Comparison of ENCODE assay signal across 14 cellular contexts in genomic region chr14:49992448-49992847, GRCh38.
DNase-seq lines count a peak whose midpoint lies in the region; ATAC-seq, FAIRE-seq and TF ChIP-seq lines count a peak whose summit lies in the region.
"Had no signal": no experiment of that assay in that cellular context is flagged by ENCODE, and none has a peak within 500 bp of the region (broad histone marks: within the 10 kb centered on the region; RNA-seq: fewer than 3 reads in every experiment).

No MANE protein-coding gene starts in this region.

- no peak overlapping the region for H3K4me3 ChIP-seq in GM12878
- no peak overlapping the region for H3K4me3 ChIP-seq in esophagus squamous epithelium
- no peak overlapping the region for H3K4me3 ChIP-seq in suprapubic skin
- H3K4me3 ChIP-seq: gastrocnemius medialis, SJSA1 had no signal

- FAIRE-seq in GM12878 (lab: Jason Lieb, UNC), result no peak

- POLR2A ChIA-PET in GM12878 (lab: Charles Lee), result interaction anchor here (0.9 to 5.1 kb wide), 9 partner anchors 9 to 129 kb away, joined by 3 to 29 read pairs (median 6); no protein-coding TSS in a partner anchor

- in situ Hi-C loops in GM12878 (cut with MboI), result no loop called here

- CTCF ChIA-PET in GM12878 (lab: Yijun Ruan, JAX), result interaction anchor here (1.2 to 2.2 kb wide), 6 partner anchors 11 to 131 kb away, joined by 3 to 15 read pairs (median 6); no protein-coding TSS in a partner anchor

- H3K27me3 ChIP-seq in GM12878 (replicated peaks in 1 of 2; ENCODE audit: control insufficient read depth in 2 of 2, insufficient read depth in 2 of 2, low read length in 1 of 2), result no peaks in the 10 kb centered on the region
- no peaks in the 10 kb centered on the region for H3K27me3 ChIP-seq in esophagus squamous epithelium
- no peaks in the 10 kb centered on the region for H3K27me3 ChIP-seq in suprapubic skin
- H3K27me3 ChIP-seq: gastrocnemius medialis, SJSA1 had no signal

- ATAC-seq in GM18502 (IDR thresholded peaks at IDR 0.05; ENCODE audit: poor library complexity, unreplicated experiment) (peak; percentile 19), HG02885 (IDR thresholded peaks at IDR 0.05; ENCODE audit: poor library complexity, unreplicated experiment) (peak; percentile 23), GM12878 (peak; percentile 27)
- ATAC-seq: CD8-positive, alpha-beta T cell had no signal

- peak overlapping the region; percentile 43; the same call in 1 of the 2 replicates for H3K4me2 ChIP-seq in GM12878 (ENCODE audit: control insufficient read depth, insufficient read depth)

- DNase-seq in GM12878 (ENCODE audit: low read depth, low spot score) (peak; percentile 5), retina (peak; percentile 40), germinal center (ENCODE audit: low spot score) (no peak), esophagus squamous epithelium (lab: John Stamatoyannopoulos, UW) (no peak), UCSD-AML1 (lab: John Stamatoyannopoulos, UW; ENCODE audit: unreplicated experiment) (no peak), suprapubic skin (ENCODE audit: low spot score in 2 of 2) (no peak)
- DNase-seq: CD8-positive, alpha-beta T cell; endodermal cell; NCI-H2171 treated with DMSO at 0.1 percent for 48 hours; stimulated activated naive CD4-positive, alpha-beta T cell had no signal

- intact Hi-C loops in GM12878 (cut with micrococcal nuclease; ENCODE audit: unreplicated experiment) (no loop called here), esophagus squamous epithelium (cut with DNase I) (loop anchor here (10.0 kb wide), 1 partner anchor 118 kb away; no protein-coding TSS in a partner anchor)

- TF ChIP-seq RAD21 in GM12878 (IDR thresholded peaks at IDR 0.05; ENCODE audit: insufficient read depth, low read depth, low read length), result no peak

- TF ChIP-seq CTCF in GM12878 (IDR thresholded peaks at IDR 0.05 in 2 of 3, conservative IDR thresholded peaks at IDR 0.05 in 1 of 3; ENCODE audit: control insufficient read depth in 2 of 3, extremely low read depth in 1 of 3, insufficient read depth in 1 of 3, low read depth in 3 of 3, low read length in 3 of 3) (no peak), esophagus squamous epithelium (IDR thresholded peaks at IDR 0.05) (no peak), suprapubic skin (IDR thresholded peaks at IDR 0.05) (no peak)

- TF ChIP-seq EP300 in GM12878 (IDR thresholded peaks at IDR 0.05; ENCODE audit: borderline replicate concordance in 1 of 2, control insufficient read depth in 1 of 2, low read depth in 2 of 2, low read length in 2 of 2), result no peak
- TF ChIP-seq EP300 in suprapubic skin (IDR thresholded peaks at IDR 0.05), result no peak

- TF ChIP-seq POLR2A in GM12878 (IDR thresholded peaks at IDR 0.05; ENCODE audit: low read depth, low read length) (no peak), esophagus squamous epithelium (IDR thresholded peaks at IDR 0.05) (no peak), suprapubic skin (IDR thresholded peaks at IDR 0.05) (no peak)

- peak overlapping the region; percentile 29; the same call in 1 of the 2 replicates for H3K27ac ChIP-seq in GM12878 (ENCODE audit: control insufficient read depth, insufficient read depth)
- no peak overlapping the region for H3K27ac ChIP-seq in esophagus squamous epithelium
- no peak overlapping the region for H3K27ac ChIP-seq in suprapubic skin
- H3K27ac ChIP-seq: gastrocnemius medialis, SJSA1 had no signal

- peak overlapping the region; percentile 46 for H2AFZ ChIP-seq in GM12878 (ENCODE audit: control insufficient read depth, low read depth, low read length)

- H3K9ac ChIP-seq in GM12878 (ENCODE audit: control insufficient read depth, insufficient read depth, low read length), result peak overlapping the region; percentile 26

- H3K36me3 ChIP-seq in GM12878 (ENCODE audit: control insufficient read depth in 2 of 2, insufficient read depth in 2 of 2, low read length in 1 of 2), result no peaks in the 10 kb centered on the region
- H3K36me3 ChIP-seq in esophagus squamous epithelium, result no peaks in the 10 kb centered on the region
- no peaks in the 10 kb centered on the region for H3K36me3 ChIP-seq in suprapubic skin
- H3K36me3 ChIP-seq: gastrocnemius medialis, SJSA1 had no signal

- H3K9me3 ChIP-seq in GM12878 (replicated peaks; ENCODE audit: control insufficient read depth, insufficient read depth, low read length) (no peaks in the 10 kb centered on the region), esophagus squamous epithelium (no peaks in the 10 kb centered on the region), suprapubic skin (no peaks in the 10 kb centered on the region)
- H3K9me3 ChIP-seq: gastrocnemius medialis, SJSA1 had no signal

- H3K79me2 ChIP-seq in GM12878 (ENCODE audit: control insufficient read depth, insufficient read depth, low read length), result no peaks in the 10 kb centered on the region

- BruUV-seq in GM12878 (replicated peaks; lab: Mats Ljungman, UMichigan), result TSS peak; percentile 94

- 35% methylated on average over 4 of the region's 4 CpGs for WGBS in GM12878 (ENCODE audit: insufficient coverage, insufficient replicate concordance, low lambda C conversion rate, missing lambda C conversion rate)
- WGBS in esophagus squamous epithelium, 2 donors, result 80 to 85% methylated on average over 3 to 4 of the region's 4 CpGs
- 79% methylated on average over 4 of the region's 4 CpGs for WGBS in suprapubic skin

- H3K4me1 ChIP-seq in GM12878 (ENCODE audit: control insufficient read depth, insufficient read depth, low read length) (peaks cover 12% of the 10 kb centered on the region), esophagus squamous epithelium (no peaks in the 10 kb centered on the region), suprapubic skin (peaks cover 3% of the 10 kb centered on the region)
- H3K4me1 ChIP-seq: gastrocnemius medialis had no signal

- RAD21 ChIA-PET in GM12878 (lab: Charles Lee; ENCODE audit: unreplicated experiment), result interaction anchor here (0.9 to 2.1 kb wide), 16 partner anchors 10 to 130 kb away, joined by 3 to 16 read pairs (median 4); partner anchors contain the start of gene ARF6

- SMC1A ChIA-PET in GM12878 (lab: Charles Lee; ENCODE audit: uncharacterized antibody, unreplicated experiment), result interaction anchor here (0.7 to 6.6 kb wide), 15 partner anchors 10 to 129 kb away, joined by 3 to 72 read pairs (median 6); no protein-coding TSS in a partner anchor

- H4K20me1 ChIP-seq in GM12878 (ENCODE audit: control insufficient read depth, insufficient read depth), result no peaks in the 10 kb centered on the region

TF ChIP-seq in GM12878, 131 proteins besides CTCF, POLR2A, EP300 and RAD21:
- TF ChIP-seq RCOR1 (conservative IDR thresholded peaks at IDR 0.05; ENCODE audit: low read depth, low read length), result no peak
- 0 out of 2 replicates have a peak, but pooled peaks have one; percentile 24 for TF ChIP-seq MLLT1 (IDR thresholded peaks at IDR 0.05)
- TF ChIP-seq BMI1 (IDR thresholded peaks at IDR 0.05; ENCODE audit: borderline replicate concordance), result no peak
- TF ChIP-seq MEF2B (IDR thresholded peaks at IDR 0.05; ENCODE audit: partially characterized antibody, poor library complexity, severe bottlenecking), result peak; percentile 36
- TF ChIP-seq SP1 (IDR thresholded peaks at IDR 0.05; ENCODE audit: low read depth, low read length), result no peak
- TF ChIP-seq BCL11A (IDR thresholded peaks at IDR 0.05; ENCODE audit: low read depth, low read length), result peak; percentile 7; the same call in 1 of the 2 replicates
- TF ChIP-seq ZNF207 (IDR thresholded peaks at IDR 0.05; ENCODE audit: borderline replicate concordance), result no peak
- TF ChIP-seq ZBTB11 (CRISPR knock-in tag; IDR thresholded peaks at IDR 0.05), result no peak
- no peak for TF ChIP-seq HCFC1 (IDR thresholded peaks at IDR 0.05; ENCODE audit: low read length)
TF ChIP-seq in GM12878: peak in this region for 3.

Comparison
In these comparisons a context has a peak if more than half of its experiments do, and no peak if none do; other contexts are left out.
1. DNase-seq: peak in GM12878 (single experiment) and retina (single experiment); none in germinal center (single experiment), esophagus squamous epithelium (single experiment), UCSD-AML1 (single experiment) and suprapubic skin (0 of 2).
2. Peak in every context shown above with its lines, with median percentiles within 50 percentile points of each other: ATAC-seq.